Comparison of ENCODE assay signal across 8 cellular contexts in genomic region chr6:99521557-99522286, GRCh38. TPM values are rescaled to one million over a fixed set of nuclear protein-coding genes. Genes with fewer than 3 reads are reported as not detected.
DNase-seq lines count a peak whose midpoint lies in the region; ATAC-seq lines count a peak whose summit lies in the region.

No MANE protein-coding gene starts in this region.

- H3K27ac Mint-ChIP-seq in immature natural killer cell, result peak overlapping the region; percentile 70 to 96 (median 92)
- peak overlapping the region; percentile 94 for H3K27ac Mint-ChIP-seq in stimulated activated naive CD8-positive, alpha-beta T cell treated with anti-CD3 and anti-CD28 coated beads, Interleukin-15, Interleukin-2, amounts not matched to agents 100 ng/mL and 50 ng/mL, for 24 hours

- H3K4me3 ChIP-seq in Jurkat, Clone E6-1 (ENCODE audit: low read length), result peak overlapping the region; percentile 74

- peak; percentile 25 for ATAC-seq in GM21786 (IDR thresholded peaks at IDR 0.05; ENCODE audit: unreplicated experiment)

- DNase-seq in NCI-H1092 treated with DMSO at 0.1 percent for 48 hours (lab: John Stamatoyannopoulos, UW) (peak; percentile 35), NCI-H1092 (lab: John Stamatoyannopoulos, UW) (no peak), astrocyte of the hippocampus (ENCODE audit: low read depth, low spot score) (peak; percentile 67), immature natural killer cell (no peak), UCSD-AML1 (lab: John Stamatoyannopoulos, UW; ENCODE audit: unreplicated experiment) (no peak)
- peak; percentile 30 for DNase-seq in Jurkat, Clone E6-1 (ENCODE audit: low read depth, low spot score)

- no peaks in the 10 kb centered on the region for H3K9me3 Mint-ChIP-seq in immature natural killer cell
- H3K9me3 Mint-ChIP-seq in stimulated activated naive CD8-positive, alpha-beta T cell treated with anti-CD3 and anti-CD28 coated beads, Interleukin-15, Interleukin-2, amounts not matched to agents 100 ng/mL and 50 ng/mL, for 24 hours, result no peaks in the 10 kb centered on the region

- peaks cover 0 to 2% (median 0%) of the 10 kb centered on the region in 3 donors for H3K36me3 Mint-ChIP-seq in immature natural killer cell
- H3K36me3 Mint-ChIP-seq in stimulated activated naive CD8-positive, alpha-beta T cell treated with anti-CD3 and anti-CD28 coated beads, Interleukin-15, Interleukin-2, amounts not matched to agents 100 ng/mL and 50 ng/mL, for 24 hours (ENCODE audit: low read depth), result no peaks in the 10 kb centered on the region

- H3K4me3 Mint-ChIP-seq in immature natural killer cell, result peak overlapping the region; percentile 97 to 99 (median 98)
- peak overlapping the region; percentile 92 for H3K4me3 Mint-ChIP-seq in stimulated activated naive CD8-positive, alpha-beta T cell treated with anti-CD3 and anti-CD28 coated beads, Interleukin-15, Interleukin-2, amounts not matched to agents 100 ng/mL and 50 ng/mL, for 24 hours

- peaks cover 15 to 18% of the 10 kb centered on the region in 2 donors for H3K4me1 Mint-ChIP-seq in immature natural killer cell
- H3K4me1 Mint-ChIP-seq in stimulated activated naive CD8-positive, alpha-beta T cell treated with anti-CD3 and anti-CD28 coated beads, Interleukin-15, Interleukin-2, amounts not matched to agents 100 ng/mL and 50 ng/mL, for 24 hours (ENCODE audit: low read depth), result peaks cover 23% of the 10 kb centered on the region

- H3K27me3 Mint-ChIP-seq in immature natural killer cell (ENCODE audit: low read depth in 3 of 3), result peaks cover 0 to 15% (median 4%) of the 10 kb centered on the region in 3 donors
- H3K27me3 Mint-ChIP-seq in stimulated activated naive CD8-positive, alpha-beta T cell treated with anti-CD3 and anti-CD28 coated beads, Interleukin-15, Interleukin-2, amounts not matched to agents 100 ng/mL and 50 ng/mL, for 24 hours, result no peaks in the 10 kb centered on the region

RNA-seq across cellular contexts. Expression of gene USP45, which starts 6.5 kb away (rescaled TPM):
- polyA plus RNA-seq in Jurkat, Clone E6-1 (2012; ENCODE audit: insufficient read depth, insufficient read length), result 12.2 TPM
- 1 to 10 TPM; 2.3 to 3.5 (median 3.2) TPM for polyA plus RNA-seq in immature natural killer cell

RNA-seq across cellular contexts. Expression of gene CCNC, which starts 46.7 kb away (rescaled TPM):
- polyA plus RNA-seq in Jurkat, Clone E6-1 (2012; ENCODE audit: insufficient read depth, insufficient read length), result 63.7 TPM
- 10 to 100 TPM; 29.9 to 42.4 (median 34.0) TPM for polyA plus RNA-seq in immature natural killer cell

Comparison
In these comparisons a context has a peak if more than half of its experiments do, and no peak if none do; other contexts are left out.
1. DNase-seq: peak in NCI-H1092 treated with DMSO at 0.1 percent for 48 hours (single experiment), Jurkat, Clone E6-1 (single experiment) and astrocyte of the hippocampus (single experiment); none in NCI-H1092 (single experiment), immature natural killer cell (0 of 3) and UCSD-AML1 (single experiment).